Comparison of ENCODE assay signal across 26 cellular contexts in the genomic region with DNA sequence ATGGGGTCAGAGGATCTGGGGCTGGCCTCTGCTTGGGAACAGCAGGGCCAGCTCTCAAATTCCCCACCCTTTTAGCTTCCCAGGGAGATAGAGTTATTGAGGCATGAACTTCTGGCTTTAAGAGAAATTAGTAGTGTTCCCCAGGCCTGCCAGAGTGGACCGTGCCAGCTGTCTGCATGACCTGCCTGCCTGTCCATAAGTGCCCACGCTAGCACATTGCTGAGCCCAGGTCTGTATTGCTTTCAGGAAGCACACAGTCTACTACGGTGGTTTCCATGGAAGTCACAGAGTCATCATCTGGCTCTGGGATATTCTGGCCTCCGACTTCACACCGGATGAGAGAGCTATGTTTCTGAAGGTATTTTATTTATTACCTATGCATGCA. TPM values are rescaled to one million over a fixed set of nuclear protein-coding genes. Genes with fewer than 3 reads are reported as not detected.
A peak's percentile ranks its signal among the peaks of the same experiment; 100 is the strongest.
DNase-seq lines count a peak whose midpoint lies in the region; ATAC-seq and TF ChIP-seq lines count a peak whose summit lies in the region.
"Had no signal": no experiment of that assay in that cellular context is flagged by ENCODE, and none has a peak within 500 bp of the region (broad histone marks: within the 10 kb centered on the region; RNA-seq: fewer than 3 reads in every experiment).

No MANE protein-coding gene starts in this region.

- ATAC-seq in lower lobe of right lung (no peak), T-cell (replicated peaks in 1 of 4) (no peak)
- ATAC-seq: activated CD8-positive, alpha-beta T cell treated with anti-CD3 and anti-CD28 coated beads, Interleukin-2, amount 10 ng/mL, durations not matched to agents 7 days and 5 days; Panc1 had no signal

- no peak for TF ChIP-seq CTCF in lower lobe of right lung (IDR thresholded peaks at IDR 0.05)

- peak overlapping the region; percentile 78 for H2BK12ac ChIP-seq in trophoblast cell (ENCODE audit: low read length)

- CTCF ChIA-PET in T-cell (lab: Charles Lee) = interaction anchor here in 1 of 2 donors (0.6 kb wide), 1 partner anchor 285 kb away, joined by 4 read pairs; no protein-coding TSS in a partner anchor

- peak overlapping the region; percentile 36 for H4K8ac ChIP-seq in trophoblast cell (ENCODE audit: low read depth, low read length)

- POLR2A ChIA-PET in T-cell (lab: Charles Lee) = interaction anchor here in 1 of 2 donors (0.6 kb wide), 1 partner anchor 57 kb away, joined by 3 read pairs; no protein-coding TSS in a partner anchor

- H3K36me3 ChIP-seq in lower lobe of right lung (peaks cover 98% of the 10 kb centered on the region), trophoblast cell (ENCODE audit: control insufficient read depth in 1 of 2, insufficient read depth in 2 of 2, low read length in 2 of 2) (peaks cover 25 to 28% of the 10 kb centered on the region in 2 experiments)
- H3K36me3 ChIP-seq: prostate gland had no signal

- no peak overlapping the region for H3K4ac ChIP-seq in trophoblast cell (ENCODE audit: low read depth, low read length)

- H3K27ac Mint-ChIP-seq in T-cell = no peak overlapping the region
- H3K27ac Mint-ChIP-seq: activated CD8-positive, alpha-beta T cell treated with anti-CD3 and anti-CD28 coated beads, Interleukin-2, amount 10 ng/mL, durations not matched to agents 7 days and 5 days had no signal

- peak overlapping the region; percentile 30 for H2AK5ac ChIP-seq in trophoblast cell (ENCODE audit: low read length)

- H2AFZ ChIP-seq in trophoblast cell (ENCODE audit: insufficient read depth, low read length, poor library complexity) = no peak overlapping the region

- no peak overlapping the region for H3K4me3 ChIP-seq in lower lobe of right lung
- no peak overlapping the region for H3K4me3 ChIP-seq in trophoblast cell (ENCODE audit: low read depth, low read length)
- H3K4me3 ChIP-seq: BLaER1 treated with 17β-estradiol and CSF1 and Interleukin-3, amounts not matched to agents 10 nM and 100 nM; coronary artery; esophagus squamous epithelium; prostate gland; SJSA1; skin epidermis had no signal

- H3K79me1 ChIP-seq in trophoblast cell (ENCODE audit: low read length) = peaks cover 3% of the 10 kb centered on the region

- DNase-seq in NCI-H524 (lab: John Stamatoyannopoulos, UW) (peak; percentile 81 to 91), caudate nucleus (lab: John Stamatoyannopoulos, UW) (no peak), lower lobe of right lung (peak; percentile 10), trophoblast cell (no peak), ureter (ENCODE audit: low spot score) (no peak), NCI-H2171 (lab: John Stamatoyannopoulos, UW) (no peak), T-cell (no peak)
- no peak for DNase-seq in NK-92 treated with Interleukin-12 subunit alpha and Interleukin-12 subunit beta, amount 100 ng/mL, for 24 hours (lab: John Stamatoyannopoulos, UW)
- DNase-seq: activated CD4-positive, alpha-beta T cell treated with anti-CD3 and anti-CD28 coated beads for 1 hour; activated CD8-positive, alpha-beta T cell treated with anti-CD3 and anti-CD28 coated beads, Interleukin-2, amount 10 ng/mL, durations not matched to agents 7 days and 5 days; activated gamma-delta T cell treated with Interleukin-2 at 50 U/mL for 16 hours; COR-L47; esophagus squamous epithelium; GDM1; Kasumi-1; MV-4-11; NCI-H146; NCI-H510A; stimulated activated CD4-positive, alpha-beta T cell treated with anti-CD3 and anti-CD28 coated beads, Interleukin-2, amount 100 ng/mL, for 24 hours had no signal

- no peaks in the 10 kb centered on the region for H3K27me3 Mint-ChIP-seq in T-cell

- no peak overlapping the region for H3K9ac ChIP-seq in trophoblast cell (ENCODE audit: low read length)
- H3K9ac ChIP-seq: BLaER1 treated with 17β-estradiol and CSF1 and Interleukin-3, amounts not matched to agents 10 nM and 100 nM had no signal

- H2BK120ac ChIP-seq in trophoblast cell (ENCODE audit: insufficient read depth, low read length, poor library complexity) = peak overlapping the region; percentile 29

- H3K23ac ChIP-seq in trophoblast cell (ENCODE audit: low read length) = no peak overlapping the region

- H3K9me3 ChIP-seq in lower lobe of right lung = no peaks in the 10 kb centered on the region
- H3K9me3 ChIP-seq in trophoblast cell (ENCODE audit: insufficient read depth, low read depth, low read length) = no peaks in the 10 kb centered on the region
- H3K9me3 ChIP-seq: BLaER1 treated with 17β-estradiol and CSF1 and Interleukin-3, amounts not matched to agents 10 nM and 100 nM; esophagus squamous epithelium; prostate gland; SJSA1 had no signal

- H3K36me3 Mint-ChIP-seq in T-cell = peaks cover 41% of the 10 kb centered on the region

- H3K4me3 Mint-ChIP-seq in T-cell = no peak overlapping the region
- H3K4me3 Mint-ChIP-seq: activated CD8-positive, alpha-beta T cell treated with anti-CD3 and anti-CD28 coated beads, Interleukin-2, amount 10 ng/mL, durations not matched to agents 7 days and 5 days; neural crest cell had no signal

- peak overlapping the region; percentile 61 for H2BK5ac ChIP-seq in trophoblast cell (ENCODE audit: low read depth, low read length, poor library complexity)

- H3K27ac ChIP-seq in caudate nucleus (ENCODE audit: low read depth, low read length) (peak overlapping the region; percentile 78), lower lobe of right lung (no peak overlapping the region), trophoblast cell (ENCODE audit: low read depth, low read length) (peak overlapping the region; percentile 62)
- H3K27ac ChIP-seq: BLaER1 treated with 17β-estradiol and CSF1 and Interleukin-3, amounts not matched to agents 10 nM and 100 nM; coronary artery; esophagus squamous epithelium; prostate gland; SJSA1; skin epidermis had no signal

- H3K4me1 ChIP-seq in lower lobe of right lung (no peaks in the 10 kb centered on the region), trophoblast cell (ENCODE audit: control insufficient read depth in 1 of 2, insufficient read depth in 2 of 2, low read length in 2 of 2) (peaks cover 19 to 21% of the 10 kb centered on the region in 2 experiments)
- H3K4me1 ChIP-seq: BLaER1 treated with 17β-estradiol and CSF1 and Interleukin-3, amounts not matched to agents 10 nM and 100 nM; esophagus squamous epithelium; prostate gland had no signal

- H3K79me2 ChIP-seq in trophoblast cell (ENCODE audit: control insufficient read depth, insufficient read depth, low read length, poor library complexity) = no peaks in the 10 kb centered on the region

- no peak overlapping the region for H3K18ac ChIP-seq in trophoblast cell (ENCODE audit: low read length)

- peak overlapping the region; percentile 1 for H3K4me2 ChIP-seq in trophoblast cell (ENCODE audit: low read length)
- H3K4me2 ChIP-seq: BLaER1 treated with 17β-estradiol and CSF1 and Interleukin-3, amounts not matched to agents 10 nM and 100 nM had no signal

- intact Hi-C loops in lower lobe of right lung (cut with DNase I) = no loop called here

- no peaks in the 10 kb centered on the region for H3K4me1 Mint-ChIP-seq in T-cell

- H3K14ac ChIP-seq in trophoblast cell (ENCODE audit: low read length) = peak overlapping the region; percentile 45

- H3K27me3 ChIP-seq in lower lobe of right lung (ENCODE audit: low read depth) (no peaks in the 10 kb centered on the region), trophoblast cell (ENCODE audit: insufficient read depth, low read length) (no peaks in the 10 kb centered on the region)
- H3K27me3 ChIP-seq: BLaER1 treated with 17β-estradiol and CSF1 and Interleukin-3, amounts not matched to agents 10 nM and 100 nM; esophagus squamous epithelium; SJSA1 had no signal

- WGBS in trophoblast cell (ENCODE audit: extremely low coverage, insufficient coverage, insufficient read length) = no CpG with 5 or more reads among the region's 5 CpGs

- peak overlapping the region; percentile 77 for H4K91ac ChIP-seq in trophoblast cell (ENCODE audit: low read depth, low read length)

- no peaks in the 10 kb centered on the region for H3K9me3 Mint-ChIP-seq in T-cell
- H3K9me3 Mint-ChIP-seq: neural crest cell had no signal

- H4K12ac ChIP-seq in trophoblast cell (ENCODE audit: low read depth, low read length) = no peak overlapping the region

RNA-seq across cellular contexts. Expression of a gene that starts 43.0 kb away (rescaled TPM):
- 55.0 TPM for total RNA-seq in lower lobe of right lung
- polyA plus RNA-seq in trophoblast cell (2013) = 21.0 and 23.1 TPM in 2 replicates
- total RNA-seq in ureter = 65.8 TPM
- total RNA-seq in T-cell = 10 to 100 TPM; 11.4 to 23.2 (median 15.2) TPM

RNA-seq across cellular contexts. Expression of a gene that starts 43.3 kb away (rescaled TPM):
- total RNA-seq in lower lobe of right lung (25.1 TPM), ureter (44.0 TPM), T-cell (10 to 100 TPM; 10.9 to 14.9 (median 12.8) TPM)
- 28.5 and 28.6 TPM in 2 replicates for polyA plus RNA-seq in trophoblast cell (2013)

RNA-seq across cellular contexts. Expression of a gene that starts 52.9 kb away (rescaled TPM):
- total RNA-seq in lower lobe of right lung = 40.1 TPM
- polyA plus RNA-seq in trophoblast cell (2013) = 21.3 and 22.4 TPM in 2 replicates
- 46.4 TPM for total RNA-seq in ureter
- total RNA-seq in T-cell = 10 to 100 TPM; 34.4 to 49.9 (median 43.5) TPM

RNA-seq across cellular contexts. Expression of a gene that starts 53.2 kb away (rescaled TPM):
- 61.4 TPM for total RNA-seq in lower lobe of right lung
- polyA plus RNA-seq in trophoblast cell (2013) = 105 and 107 TPM in 2 replicates
- 86.9 TPM for total RNA-seq in ureter
- 10 to 100 TPM; 28.1 to 30.8 (median 28.6) TPM for total RNA-seq in T-cell

Comparison
In these comparisons a context has a peak if more than half of its experiments do, and no peak if none do; other contexts are left out.
1. DNase-seq: peak in NCI-H524 (2 of 2) and lower lobe of right lung (single experiment); none in caudate nucleus (0 of 61), trophoblast cell (0 of 2), ureter (single experiment), NCI-H2171 (single experiment), T-cell (0 of 34) and NK-92 treated with Interleukin-12 subunit alpha and Interleukin-12 subunit beta, amount 100 ng/mL, for 24 hours (single experiment).